In the genomic region with DNA sequence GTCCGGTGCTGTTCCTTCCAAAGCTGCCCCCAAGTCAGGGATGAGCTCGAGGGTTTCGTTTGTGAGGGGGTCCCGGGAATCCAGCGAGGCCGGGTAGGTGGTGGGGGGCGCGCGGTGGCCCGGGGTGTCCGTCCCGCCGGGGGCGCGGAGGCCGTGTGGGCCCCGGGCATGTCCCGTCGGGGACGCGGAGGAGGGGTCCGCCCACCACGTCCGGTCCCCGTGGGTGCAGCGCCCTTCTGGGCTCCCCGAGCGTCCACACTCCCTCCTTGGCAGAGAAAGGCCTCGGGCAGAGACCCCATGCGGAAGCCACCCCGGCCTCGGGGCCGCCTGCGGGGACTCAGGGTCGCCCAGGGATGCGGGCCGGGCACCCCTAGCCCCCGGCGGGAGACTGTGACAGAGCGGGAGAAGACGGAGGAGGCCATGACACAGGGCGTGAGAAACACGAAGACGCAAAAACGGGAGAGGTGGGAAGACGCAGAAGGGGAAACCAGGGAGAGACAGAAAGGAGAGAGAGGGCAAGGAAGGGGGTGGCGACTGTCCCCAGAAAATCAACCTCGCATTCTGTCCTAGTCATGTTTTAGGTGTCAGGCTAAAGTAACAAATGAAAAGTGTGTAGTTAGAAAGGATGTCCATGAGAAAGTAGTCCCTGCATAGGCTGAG, we compare ENCODE assay signal across 1 cellular context.
A peak's percentile ranks its signal among the peaks of the same experiment; 100 is the strongest.
TF ChIP-seq lines count a peak whose summit lies in the region.

No MANE protein-coding gene starts in this region.

TF ChIP-seq in HepG2, 621 proteins besides CTCF, POLR2A, EP300 and RAD21 (continued from another document and continues in another):
- TF ChIP-seq MLXIP (CRISPR knock-in tag; IDR thresholded peaks at IDR 0.05; ENCODE audit: borderline replicate concordance) (0 out of 2 replicates have a peak, but pooled peaks have one; percentile 24), ZNF879 (CRISPR knock-in tag; IDR thresholded peaks at IDR 0.05) (peak; percentile 87), ZBTB44 (CRISPR knock-in tag; IDR thresholded peaks at IDR 0.05) (no peak), ZNF274 (CRISPR knock-in tag; IDR thresholded peaks at IDR 0.05) (peak; percentile 68; the same call in 1 of the 2 replicates), HMGXB4 (CRISPR knock-in tag; IDR thresholded peaks at IDR 0.05; ENCODE audit: borderline replicate concordance in 1 of 2, low read depth in 1 of 2) (peak in 1 of 2 experiments; percentile 15; a peak in 1 of 4 replicates), U2AF1 (optimal IDR thresholded peaks at IDR 0.05; ENCODE audit: low read depth, low read length) (peak; percentile 0), ZSCAN20 (CRISPR knock-in tag; IDR thresholded peaks at IDR 0.05; ENCODE audit: borderline replicate concordance) (no peak), GABPA (IDR thresholded peaks at IDR 0.05; ENCODE audit: low read depth, low read length) (peak; percentile 60), GABPA (CRISPR knock-in tag; IDR thresholded peaks at IDR 0.05; ENCODE audit: low read depth) (no peak), POLR2AphosphoS5 (IDR thresholded peaks at IDR 0.05; ENCODE audit: low read depth, low read length) (peak; percentile 36), TEAD2 (CRISPR knock-in tag; IDR thresholded peaks at IDR 0.05) (no peak), ZBTB25 (CRISPR knock-in tag; IDR thresholded peaks at IDR 0.05) (0 out of 2 replicates have a peak, but pooled peaks have one; percentile 21), ZNF350 (CRISPR knock-in tag; IDR thresholded peaks at IDR 0.05; ENCODE audit: borderline replicate concordance, low read depth) (no peak), ZNF773 (CRISPR knock-in tag; IDR thresholded peaks at IDR 0.05; ENCODE audit: borderline replicate concordance) (no peak), DMAP1 (CRISPR knock-in tag; IDR thresholded peaks at IDR 0.05) (peak; percentile 38; the same call in 1 of the 2 replicates), PRMT3 (CRISPR knock-in tag; IDR thresholded peaks at IDR 0.05; ENCODE audit: borderline replicate concordance, low read depth) (no peak), PHF21A (CRISPR knock-in tag; IDR thresholded peaks at IDR 0.05) (0 out of 2 replicates have a peak, but pooled peaks have one; percentile 1), JDP2 (CRISPR knock-in tag; IDR thresholded peaks at IDR 0.05; ENCODE audit: borderline replicate concordance) (0 out of 2 replicates have a peak, but pooled peaks have one; percentile 10), TP53 (CRISPR knock-in tag; conservative IDR thresholded peaks at IDR 0.05) (no peak), ZSCAN5A (CRISPR knock-in tag; IDR thresholded peaks at IDR 0.05; ENCODE audit: borderline replicate concordance) (no peak), NFE2L1 (CRISPR knock-in tag; IDR thresholded peaks at IDR 0.05; ENCODE audit: borderline replicate concordance) (no peak), PHF5A (CRISPR knock-in tag; IDR thresholded peaks at IDR 0.05; ENCODE audit: low read depth, unreplicated experiment) (no peak), RBAK (CRISPR knock-in tag; IDR thresholded peaks at IDR 0.05) (no peak), HMGXB3 (CRISPR knock-in tag; IDR thresholded peaks at IDR 0.05; ENCODE audit: borderline replicate concordance) (no peak), PITX1 (CRISPR knock-in tag; IDR thresholded peaks at IDR 0.05) (no peak)
- TF ChIP-seq, protein P1, sequence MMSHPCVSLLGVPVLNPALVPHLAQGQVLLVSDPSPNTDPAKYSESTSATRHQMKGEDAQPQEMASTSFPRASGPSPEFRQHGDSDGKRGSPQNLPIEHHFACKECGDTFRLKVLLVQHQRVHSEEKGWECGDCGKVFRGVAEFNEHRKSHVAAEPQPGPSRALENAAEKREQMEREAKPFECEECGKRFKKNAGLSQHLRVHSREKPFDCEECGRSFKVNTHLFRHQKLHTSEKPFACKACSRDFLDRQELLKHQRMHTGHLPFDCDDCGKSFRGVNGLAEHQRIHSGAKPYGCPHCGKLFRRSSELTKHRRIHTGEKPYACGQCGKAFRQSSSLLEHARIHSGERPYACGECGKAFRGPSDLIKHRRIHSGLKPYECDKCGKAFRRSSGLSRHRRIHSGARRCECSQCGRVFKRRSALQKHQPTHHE (CRISPR knock-in tag; IDR thresholded peaks at IDR 0.05; ENCODE audit: borderline replicate concordance): 0 out of 2 replicates have a peak, but pooled peaks have one; percentile 7
- TF ChIP-seq, protein P2, sequence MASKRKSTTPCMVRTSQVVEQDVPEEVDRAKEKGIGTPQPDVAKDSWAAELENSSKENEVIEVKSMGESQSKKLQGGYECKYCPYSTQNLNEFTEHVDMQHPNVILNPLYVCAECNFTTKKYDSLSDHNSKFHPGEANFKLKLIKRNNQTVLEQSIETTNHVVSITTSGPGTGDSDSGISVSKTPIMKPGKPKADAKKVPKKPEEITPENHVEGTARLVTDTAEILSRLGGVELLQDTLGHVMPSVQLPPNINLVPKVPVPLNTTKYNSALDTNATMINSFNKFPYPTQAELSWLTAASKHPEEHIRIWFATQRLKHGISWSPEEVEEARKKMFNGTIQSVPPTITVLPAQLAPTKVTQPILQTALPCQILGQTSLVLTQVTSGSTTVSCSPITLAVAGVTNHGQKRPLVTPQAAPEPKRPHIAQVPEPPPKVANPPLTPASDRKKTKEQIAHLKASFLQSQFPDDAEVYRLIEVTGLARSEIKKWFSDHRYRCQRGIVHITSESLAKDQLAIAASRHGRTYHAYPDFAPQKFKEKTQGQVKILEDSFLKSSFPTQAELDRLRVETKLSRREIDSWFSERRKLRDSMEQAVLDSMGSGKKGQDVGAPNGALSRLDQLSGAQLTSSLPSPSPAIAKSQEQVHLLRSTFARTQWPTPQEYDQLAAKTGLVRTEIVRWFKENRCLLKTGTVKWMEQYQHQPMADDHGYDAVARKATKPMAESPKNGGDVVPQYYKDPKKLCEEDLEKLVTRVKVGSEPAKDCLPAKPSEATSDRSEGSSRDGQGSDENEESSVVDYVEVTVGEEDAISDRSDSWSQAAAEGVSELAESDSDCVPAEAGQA (IDR thresholded peaks at IDR 0.05; ENCODE audit: low read depth): no peak
- TF ChIP-seq, protein P2 (CRISPR knock-in tag; IDR thresholded peaks at IDR 0.05; ENCODE audit: borderline replicate concordance): 0 out of 2 replicates have a peak, but pooled peaks have one; percentile 17
- TF ChIP-seq, protein P3, sequence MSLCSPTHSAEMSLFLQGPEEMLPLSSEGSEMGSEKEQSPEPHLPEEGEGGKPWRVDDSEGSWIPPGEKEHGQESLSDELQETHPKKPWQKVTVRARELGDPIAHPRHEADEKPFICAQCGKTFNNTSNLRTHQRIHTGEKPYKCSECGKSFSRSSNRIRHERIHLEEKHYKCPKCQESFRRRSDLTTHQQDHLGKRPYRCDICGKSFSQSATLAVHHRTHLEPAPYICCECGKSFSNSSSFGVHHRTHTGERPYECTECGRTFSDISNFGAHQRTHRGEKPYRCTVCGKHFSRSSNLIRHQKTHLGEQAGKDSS (CRISPR knock-in tag; IDR thresholded peaks at IDR 0.05; ENCODE audit: borderline replicate concordance, low read depth): no peak; the same call in 1 of the 2 replicates
